Comparison of ENCODE assay signal across 18 cellular contexts in genomic region chr4:123777297-123777859, GRCh38.
DNase-seq lines count a peak whose midpoint lies in the region; ATAC-seq and TF ChIP-seq lines count a peak whose summit lies in the region.
"Had no signal": no experiment of that assay in that cellular context is flagged by ENCODE, and none has a peak within 500 bp of the region (broad histone marks: within the 10 kb centered on the region; RNA-seq: fewer than 3 reads in every experiment).

No MANE protein-coding gene starts in this region.

- H3K9ac ChIP-seq in adipocyte (ENCODE audit: low read length) (peak overlapping the region; percentile 16), smooth muscle cell (ENCODE audit: low read depth) (no peak overlapping the region)

- H3K9me3 ChIP-seq in adipocyte (ENCODE audit: control insufficient read depth, low read length) (no peaks in the 10 kb centered on the region), smooth muscle cell (replicated peaks; ENCODE audit: low read depth) (no peaks in the 10 kb centered on the region)
- H3K9me3 ChIP-seq: thoracic aorta had no signal

- H3K79me2 ChIP-seq in smooth muscle cell (ENCODE audit: low read depth) = no peaks in the 10 kb centered on the region

- no peak overlapping the region for H3K4me2 ChIP-seq in smooth muscle cell

- no peak for ATAC-seq in HG02623 (IDR thresholded peaks at IDR 0.05; ENCODE audit: unreplicated experiment)
- ATAC-seq in stimulated activated naive CD8-positive, alpha-beta T cell treated with anti-CD3 and anti-CD28 coated beads, Interleukin-15, Interleukin-2, amounts not matched to agents 100 U/mL and 50 U/mL, for 24 hours = no peak
- ATAC-seq: activated T-helper 17 cell treated with anti-CD3 and anti-CD28 coated beads, Interleukin-2, amount 50 U/mL, for 72 hours; left lung had no signal

- H3K36me3 ChIP-seq in adipocyte (ENCODE audit: control insufficient read depth, insufficient read depth, low read length, severe bottlenecking) (no peaks in the 10 kb centered on the region), smooth muscle cell (ENCODE audit: low read depth) (no peaks in the 10 kb centered on the region)
- H3K36me3 ChIP-seq: brain microvascular endothelial cell, left lung, thoracic aorta had no signal

- WGBS in smooth muscle cell (ENCODE audit: low lambda C conversion rate) = 83% methylated on average over 2 of the region's 2 CpGs

- DNase-seq in adipocyte (ENCODE audit: low read depth) (peak; percentile 30), fibroblast of mammary gland (ENCODE audit: low read depth) (peak; percentile 38), iris pigment epithelial cell (ENCODE audit: low read depth) (peak; percentile 42), smooth muscle cell (lab: John Stamatoyannopoulos, UW; ENCODE audit: unreplicated experiment) (no peak), DMS 273 (lab: John Stamatoyannopoulos, UW; ENCODE audit: unreplicated experiment) (no peak)
- DNase-seq in stimulated activated naive CD8-positive, alpha-beta T cell treated with anti-CD3 and anti-CD28 coated beads, Interleukin-15, Interleukin-2, amounts not matched to agents 100 U/mL and 50 U/mL, for 24 hours = no peak
- DNase-seq: activated CD4-positive, alpha-beta T cell treated with anti-CD3 and anti-CD28 coated beads for 4 hours; activated naive CD8-positive, alpha-beta T cell treated with anti-CD3 and anti-CD28 coated beads, Interleukin-2, amount 10 ng/mL, durations not matched to agents 7 days and 5 days; brain microvascular endothelial cell; CD4-positive, alpha-beta T cell; cortex of kidney; GF-D8; left lung; NCI-H1105; NCI-H526 treated with DMSO at 0.1 percent for 48 hours had no signal

- peaks cover 12% of the 10 kb centered on the region for H3K4me1 ChIP-seq in adipocyte (ENCODE audit: control insufficient read depth, insufficient read depth, low read length)
- no peaks in the 10 kb centered on the region for H3K4me1 ChIP-seq in smooth muscle cell (ENCODE audit: low read depth)
- H3K4me1 ChIP-seq: left lung had no signal

- H4K20me1 ChIP-seq in smooth muscle cell (ENCODE audit: low read depth) = no peaks in the 10 kb centered on the region

- H3K4me3 ChIP-seq in adipocyte (ENCODE audit: low read length) = no peak overlapping the region
- H3K4me3 ChIP-seq in fibroblast of mammary gland (ENCODE audit: control insufficient read depth, low read depth, low read length) = no peak overlapping the region
- H3K4me3 ChIP-seq in smooth muscle cell = no peak overlapping the region
- H3K4me3 ChIP-seq: left lung, thoracic aorta had no signal

- TF ChIP-seq CTCF in fibroblast of mammary gland (conservative IDR thresholded peaks at IDR 0.05; ENCODE audit: control insufficient read depth, insufficient read depth, low read depth, low read length) = no peak
- no peak for TF ChIP-seq CTCF in smooth muscle cell (IDR thresholded peaks at IDR 0.05; ENCODE audit: borderline replicate concordance, insufficient read depth, poor library complexity, severe bottlenecking)

- H3F3A ChIP-seq in smooth muscle cell (ENCODE audit: low read depth) = no peaks in the 10 kb centered on the region

- H3K27me3 ChIP-seq in adipocyte (replicated peaks; ENCODE audit: control insufficient read depth, insufficient read depth, low read length) (no peaks in the 10 kb centered on the region), smooth muscle cell (ENCODE audit: low read depth) (no peaks in the 10 kb centered on the region)
- H3K27me3 ChIP-seq: brain microvascular endothelial cell, left lung had no signal

- peak overlapping the region; percentile 77 for H2AFZ ChIP-seq in smooth muscle cell (ENCODE audit: low read depth)

- H3K27ac ChIP-seq in smooth muscle cell (ENCODE audit: low read depth) = no peak overlapping the region
- H3K27ac ChIP-seq: brain microvascular endothelial cell had no signal

Comparison
In these comparisons a context has a peak if more than half of its experiments do, and no peak if none do; other contexts are left out.
1. DNase-seq: peak in adipocyte (single experiment), fibroblast of mammary gland (single experiment) and iris pigment epithelial cell (single experiment); none in smooth muscle cell (single experiment), stimulated activated naive CD8-positive, alpha-beta T cell treated with anti-CD3 and anti-CD28 coated beads, Interleukin-15, Interleukin-2, amounts not matched to agents 100 U/mL and 50 U/mL, for 24 hours (single experiment) and DMS 273 (single experiment).